Comparison of ENCODE assay signal across 33 cellular contexts in genomic region chr11:25547293-25547692, GRCh38.
"Had no signal": no experiment of that assay in that cellular context is flagged by ENCODE, and none has a peak within 500 bp of the region (broad histone marks: within the 10 kb centered on the region; RNA-seq: fewer than 3 reads in every experiment).

No MANE protein-coding gene starts in this region.

- H3K9me3 ChIP-seq: adrenal gland, body of pancreas, breast epithelium had no signal

- H3K36me3 Mint-ChIP-seq: activated CD4-positive, alpha-beta memory T cell treated with anti-CD3 and anti-CD28 coated beads for 36 hours; activated naive CD8-positive, alpha-beta T cell treated with anti-CD3 and anti-CD28 coated beads for 36 hours had no signal

- ATAC-seq: activated CD8-positive, alpha-beta T cell treated with anti-CD3 and anti-CD28 coated beads for 36 hours; activated naive CD4-positive, alpha-beta T cell treated with anti-CD3 and anti-CD28 coated beads, Interleukin-2, amount 50 U/mL, for 72 hours; activated T-cell treated with anti-CD3 and anti-CD28 coated beads, Interleukin-2, amount 50 U/mL, for 4 hours; activated T-cell treated with anti-CD3 and anti-CD28 coated beads, Interleukin-2, amount 50 U/mL, for 72 hours; activated T-helper 17 cell treated with anti-CD3 and anti-CD28 coated beads, Interleukin-2, amount 50 U/mL, for 72 hours; body of pancreas had no signal

- H3K27ac Mint-ChIP-seq: activated B cell treated with CpG ODN at 0.5 μM for 24 hours; activated CD4-positive, alpha-beta memory T cell treated with anti-CD3 and anti-CD28 coated beads for 36 hours; activated CD4-positive, alpha-beta T cell treated with anti-CD3 and anti-CD28 coated beads, Interleukin-2, amount 10 ng/mL, durations not matched to agents 24 days and 14 days; activated CD8-positive, alpha-beta T cell treated with anti-CD3 and anti-CD28 coated beads for 36 hours; activated naive CD4-positive, alpha-beta T cell treated with anti-CD3 and anti-CD28 coated beads for 36 hours; activated naive CD4-positive, alpha-beta T cell treated with anti-CD3 and anti-CD28 coated beads, Interleukin-2, amount 50 U/mL, for 72 hours; activated naive CD8-positive, alpha-beta T cell treated with anti-CD3 and anti-CD28 coated beads for 36 hours; activated T-cell treated with anti-CD3 and anti-CD28 coated beads, Interleukin-2, amount 50 U/mL, for 72 hours; activated T-helper 1 cell treated with anti-CD3 and anti-CD28 coated beads, Interleukin-12 subunit alpha, Interleukin-12 subunit beta, Interleukin-2, Interleukin-4 antibody, amounts not matched to agents 30 ng/mL and 10 ng/mL and 1 ng/mL, durations not matched to agents 14 hours and 24 hours and 36 hours; activated T-helper 17 cell treated with anti-CD3 and anti-CD28 coated beads, Interleukin-2, amount 50 U/mL, for 72 hours; T-helper 2 cell treated with Interferon-gamma antibody and Interleukin-4, amounts not matched to agents 5 μg/mL and 100 μg/mL, for 36 hours had no signal

- H3K27me3 Mint-ChIP-seq: activated B cell treated with CpG ODN at 0.5 μM for 24 hours; activated CD4-positive, alpha-beta memory T cell treated with anti-CD3 and anti-CD28 coated beads for 36 hours; activated CD4-positive, alpha-beta T cell treated with anti-CD3 and anti-CD28 coated beads, Interleukin-2, amount 10 ng/mL, durations not matched to agents 24 days and 14 days; activated CD8-positive, alpha-beta T cell treated with anti-CD3 and anti-CD28 coated beads for 36 hours; activated naive CD8-positive, alpha-beta T cell treated with anti-CD3 and anti-CD28 coated beads for 36 hours; activated T-helper 17 cell treated with anti-CD3 and anti-CD28 coated beads, Interleukin-2, amount 50 U/mL, for 72 hours had no signal

- DNase-seq: activated B cell treated with CpG ODN at 0.5 μM for 24 hours; activated CD4-positive, alpha-beta memory T cell treated with anti-CD3 and anti-CD28 coated beads for 36 hours; activated CD4-positive, alpha-beta T cell treated with anti-CD3 and anti-CD28 coated beads for 4 hours; activated CD4-positive, alpha-beta T cell treated with anti-CD3 and anti-CD28 coated beads, Interleukin-2, amount 10 ng/mL, durations not matched to agents 24 days and 14 days; activated CD4-positive, alpha-beta T cell treated with anti-CD3 and anti-CD28 coated beads, Interleukin-2, amount 50 U/mL, for 1 hour; activated CD4-positive, alpha-beta T cell treated with anti-CD3 and anti-CD28 coated beads, Interleukin-2, amount 50 U/mL, for 4 hours; activated CD4-positive, CD25-positive, alpha-beta regulatory T cell treated with anti-CD3 and anti-CD28 coated beads, Interleukin-2, amount 50 U/mL, for 72 hours; activated CD8-positive, alpha-beta memory T cell treated with anti-CD3 and anti-CD28 coated beads, Interleukin-2, amount 50 U/mL, for 4 hours; activated CD8-positive, alpha-beta T cell treated with anti-CD3 and anti-CD28 coated beads for 36 hours; activated effector memory CD4-positive, alpha-beta T cell treated with anti-CD3 and anti-CD28 coated beads, Interleukin-2, amount 50 U/mL, for 16 hours; activated gamma-delta T cell treated with Interleukin-2 at 50 U/mL for 16 hours; activated naive CD4-positive, alpha-beta T cell; activated naive CD4-positive, alpha-beta T cell treated with anti-CD3 and anti-CD28 coated beads for 36 hours; activated naive CD4-positive, alpha-beta T cell treated with anti-CD3 and anti-CD28 coated beads, Interleukin-2, amount 50 U/mL, for 16 hours; activated naive CD8-positive, alpha-beta T cell treated with anti-CD3 and anti-CD28 coated beads for 36 hours; activated T-cell treated with anti-CD3 and anti-CD28 coated beads for 4 hours; activated T-cell treated with anti-CD3 and anti-CD28 coated beads, Interleukin-2, amount 50 U/mL, for 1 hour; activated T-cell treated with anti-CD3 and anti-CD28 coated beads, Interleukin-2, amount 50 U/mL, for 4 hours; activated T-cell treated with anti-CD3 and anti-CD28 coated beads, Interleukin-2, amount 50 U/mL, for 72 hours; adrenal gland; amniotic stem cell; aorta; body of pancreas; brain microvascular endothelial cell; central memory CD4-positive, alpha-beta T cell; T-helper 2 cell; T-helper 9 cell had no signal

- H3K4me3 ChIP-seq: adrenal gland, body of pancreas, breast epithelium had no signal

- H3K4me1 Mint-ChIP-seq: activated B cell treated with CpG ODN at 0.5 μM for 24 hours; activated CD4-positive, alpha-beta T cell treated with anti-CD3 and anti-CD28 coated beads, Interleukin-2, amount 10 ng/mL, durations not matched to agents 24 days and 14 days; activated naive CD8-positive, alpha-beta T cell treated with anti-CD3 and anti-CD28 coated beads for 36 hours; activated T-helper 17 cell treated with anti-CD3 and anti-CD28 coated beads, Interleukin-2, amount 50 U/mL, for 72 hours had no signal

- H3K36me3 ChIP-seq: adrenal gland, brain microvascular endothelial cell, breast epithelium had no signal

- H3K4me3 Mint-ChIP-seq: activated B cell treated with CpG ODN at 0.5 μM for 24 hours; activated CD4-positive, alpha-beta memory T cell treated with anti-CD3 and anti-CD28 coated beads for 36 hours; activated CD4-positive, alpha-beta T cell treated with anti-CD3 and anti-CD28 coated beads, Interleukin-2, amount 10 ng/mL, durations not matched to agents 24 days and 14 days; activated CD8-positive, alpha-beta T cell treated with anti-CD3 and anti-CD28 coated beads for 36 hours; activated naive CD4-positive, alpha-beta T cell treated with anti-CD3 and anti-CD28 coated beads for 36 hours; activated naive CD8-positive, alpha-beta T cell treated with anti-CD3 and anti-CD28 coated beads for 36 hours; activated T-cell treated with anti-CD3 and anti-CD28 coated beads, Interleukin-2, amount 50 U/mL, for 4 hours; activated T-cell treated with anti-CD3 and anti-CD28 coated beads, Interleukin-2, amount 50 U/mL, for 72 hours; activated T-helper 1 cell treated with anti-CD3 and anti-CD28 coated beads, Interleukin-12 subunit alpha, Interleukin-12 subunit beta, Interleukin-2, Interleukin-4 antibody, amounts not matched to agents 30 ng/mL and 10 ng/mL and 1 ng/mL, durations not matched to agents 14 hours and 24 hours and 36 hours; activated T-helper 17 cell treated with anti-CD3 and anti-CD28 coated beads, Interleukin-2, amount 50 U/mL, for 72 hours; T-helper 2 cell treated with Interferon-gamma antibody and Interleukin-4, amounts not matched to agents 5 μg/mL and 100 μg/mL, for 36 hours had no signal

- H3K27me3 ChIP-seq: adrenal gland, body of pancreas, brain microvascular endothelial cell, breast epithelium had no signal

- H3K27ac ChIP-seq: adrenal gland, body of pancreas, brain microvascular endothelial cell, breast epithelium, VCaP had no signal

- H3K4me1 ChIP-seq: adrenal gland, body of pancreas, breast epithelium had no signal
